Comparison of ENCODE assay signal across 1 cellular context in the genomic region with DNA sequence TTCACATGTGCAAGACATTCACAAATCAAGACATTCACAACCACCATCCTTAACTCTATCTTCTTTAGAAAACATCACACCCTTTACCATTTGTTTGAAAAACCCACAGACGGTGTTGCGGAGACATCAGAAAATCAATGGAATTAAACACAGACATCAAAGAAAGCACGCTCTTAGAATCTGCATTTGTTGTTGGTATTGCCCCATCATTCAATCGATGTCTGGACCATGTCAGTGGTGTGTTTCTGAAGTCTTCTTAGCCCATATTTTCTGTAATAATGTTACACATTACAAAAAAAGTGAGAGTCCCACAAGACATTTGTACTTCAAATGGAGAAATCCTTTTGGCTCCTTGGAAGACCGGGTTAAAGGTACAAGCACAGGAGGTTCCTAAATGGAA.
TF ChIP-seq lines count a peak whose summit lies in the region.

No MANE protein-coding gene starts in this region.

TF ChIP-seq in GM12891, 5 proteins besides CTCF, POLR2A, EP300 and RAD21 (continued from another document):
- TF ChIP-seq POLR2AphosphoS5 (IDR thresholded peaks at IDR 0.05; ENCODE audit: low read depth, low read length), result no peak
- no peak for TF ChIP-seq POU2F2 (IDR thresholded peaks at IDR 0.05; ENCODE audit: low read depth, low read length)
